In the genomic region with DNA sequence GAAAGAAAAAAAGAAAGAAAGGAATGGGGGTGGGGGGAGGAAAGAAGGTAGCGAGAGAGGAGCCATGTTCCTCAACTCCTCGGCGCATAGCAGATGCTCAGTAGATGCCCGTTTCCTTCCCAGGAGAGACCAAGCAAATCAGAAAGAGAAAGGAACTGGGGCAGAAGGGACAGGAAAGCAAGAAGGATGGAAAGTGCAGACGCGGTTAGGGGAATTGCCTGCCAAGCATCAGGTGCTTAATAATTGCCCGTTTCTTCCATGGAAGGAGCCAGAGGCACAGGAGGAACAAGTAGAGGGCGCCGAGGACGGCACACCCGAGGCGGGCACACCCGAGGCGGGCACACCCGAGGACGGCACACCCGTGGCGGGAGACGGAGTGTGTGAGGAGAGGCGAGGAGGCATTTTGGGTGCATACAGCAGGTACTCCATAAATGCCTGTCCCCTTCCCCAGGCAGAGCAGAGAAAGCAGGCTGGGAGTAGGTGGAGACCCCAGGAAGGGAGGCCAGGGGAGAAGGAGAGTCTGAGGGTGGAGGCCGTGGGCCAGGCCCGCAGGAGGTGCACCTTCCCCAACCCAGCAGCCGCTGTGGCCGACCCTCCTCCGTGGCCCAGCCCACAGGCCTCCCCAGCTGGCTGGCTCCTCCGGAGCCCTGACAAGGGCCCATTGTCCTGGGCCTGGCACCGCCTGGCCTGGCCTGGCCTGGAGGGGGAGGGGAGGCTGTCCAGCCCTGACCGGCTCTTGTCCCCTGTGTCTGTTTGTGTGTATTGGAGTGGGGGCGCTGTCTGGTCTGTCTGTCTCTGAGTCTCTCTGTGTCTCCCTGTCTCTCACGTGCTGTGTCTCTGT, we compare ENCODE assay signal across 13 cellular contexts. TPM values are rescaled to one million over a fixed set of nuclear protein-coding genes. Genes with fewer than 3 reads are reported as not detected.
DNase-seq lines count a peak whose midpoint lies in the region; ATAC-seq and TF ChIP-seq lines count a peak whose summit lies in the region.
"Had no signal": no experiment of that assay in that cellular context is flagged by ENCODE, and none has a peak within 500 bp of the region (broad histone marks: within the 10 kb centered on the region; RNA-seq: fewer than 3 reads in every experiment).

No MANE protein-coding gene starts in this region.

- CTCF ChIA-PET in WTC11 (lab: Charles Lee) = interaction anchor here (0.7 to 1.6 kb wide), 7 partner anchors 10 to 139 kb away, joined by 3 to 8 read pairs (median 5); a partner anchor contains a TSS

- no peak overlapping the region for H2AFZ ChIP-seq in trophoblast cell (ENCODE audit: insufficient read depth, low read length, poor library complexity)

- H3K79me2 ChIP-seq in trophoblast cell (ENCODE audit: control insufficient read depth, insufficient read depth, low read length, poor library complexity) = peaks cover 3% of the 10 kb centered on the region

- no peak overlapping the region for H3K4me3 ChIP-seq in right cardiac atrium (ENCODE audit: low read length)
- H3K4me3 ChIP-seq in trophoblast cell (ENCODE audit: low read depth, low read length) = no peak overlapping the region
- no peak overlapping the region for H3K4me3 ChIP-seq in MG63

- no peak overlapping the region for H3K18ac ChIP-seq in trophoblast cell (ENCODE audit: low read length)

- no peak overlapping the region for H3K14ac ChIP-seq in trophoblast cell (ENCODE audit: low read length)

- H4K91ac ChIP-seq in trophoblast cell (ENCODE audit: low read depth, low read length) = peak overlapping the region; percentile 74

- H3K4ac ChIP-seq in trophoblast cell (ENCODE audit: low read depth, low read length) = no peak overlapping the region

- no peak overlapping the region for H2BK5ac ChIP-seq in trophoblast cell (ENCODE audit: low read depth, low read length, poor library complexity)

- H3K9me3 ChIP-seq in right cardiac atrium (ENCODE audit: control insufficient read depth, low read length) (no peaks in the 10 kb centered on the region), trophoblast cell (ENCODE audit: insufficient read depth, low read depth, low read length) (no peaks in the 10 kb centered on the region), MG63 (no peaks in the 10 kb centered on the region)

- H3K4me1 Mint-ChIP-seq in WTC11 = peaks cover 13% of the 10 kb centered on the region

- peak overlapping the region; percentile 17 for H3K4me2 ChIP-seq in trophoblast cell (ENCODE audit: low read length)

- H2BK12ac ChIP-seq in trophoblast cell (ENCODE audit: low read length) = peak overlapping the region; percentile 0

- H3K27me3 Mint-ChIP-seq in WTC11 (ENCODE audit: low read depth) = peaks cover 57% of the 10 kb centered on the region
- H3K27me3 Mint-ChIP-seq: stimulated activated memory B cell treated with anti-CD40 and anti-IgM and Interleukin-4, amounts not matched to agents 10 μg/mL and 1 μg/mL and 100 μg/mL, for 72 hours had no signal

- 51% methylated on average over 30 of the region's 30 CpGs for WGBS in right cardiac atrium
- WGBS in trophoblast cell (ENCODE audit: extremely low coverage, insufficient coverage, insufficient read length) = no CpG with 5 or more reads among the region's 30 CpGs

- peak overlapping the region; percentile 19 for H2BK120ac ChIP-seq in trophoblast cell (ENCODE audit: insufficient read depth, low read length, poor library complexity)

- peak overlapping the region; percentile 1 for H2AK5ac ChIP-seq in trophoblast cell (ENCODE audit: low read length)

- no peaks in the 10 kb centered on the region for H3K36me3 Mint-ChIP-seq in WTC11

- H3K27me3 ChIP-seq in right cardiac atrium (ENCODE audit: control insufficient read depth, insufficient read depth) = no peaks in the 10 kb centered on the region
- H3K27me3 ChIP-seq in trophoblast cell (ENCODE audit: insufficient read depth, low read length) = no peaks in the 10 kb centered on the region
- H3K27me3 ChIP-seq in MG63 = peaks cover 46% of the 10 kb centered on the region

- TF ChIP-seq CTCF in WTC11 (IDR thresholded peaks at IDR 0.05) = no peak

- in situ Hi-C loops in Caki2 (cut with HindIII; ENCODE audit: low pct_unique_long_range_greater_than_20kb, low sequenced_read_pairs) = no loop called here

- intact Hi-C loops in right cardiac atrium (cut with DNase I) = no loop called here

- H3K27ac Mint-ChIP-seq in WTC11 = no peak overlapping the region
- H3K27ac Mint-ChIP-seq: activated CD8-positive, alpha-beta T cell treated with anti-CD3 and anti-CD28 coated beads, Interleukin-2, amount 10 ng/mL, durations not matched to agents 7 days and 5 days; stimulated activated memory B cell treated with anti-CD40 and anti-IgM and Interleukin-4, amounts not matched to agents 10 μg/mL and 1 μg/mL and 100 μg/mL, for 72 hours had no signal

- H3K4me3 Mint-ChIP-seq in WTC11 = no peak overlapping the region
- H3K4me3 Mint-ChIP-seq: activated CD8-positive, alpha-beta T cell treated with anti-CD3 and anti-CD28 coated beads, Interleukin-2, amount 10 ng/mL, durations not matched to agents 7 days and 5 days; stimulated activated memory B cell treated with anti-CD40 and anti-IgM and Interleukin-4, amounts not matched to agents 10 μg/mL and 1 μg/mL and 100 μg/mL, for 72 hours had no signal

- no peak overlapping the region for H3K23ac ChIP-seq in trophoblast cell (ENCODE audit: low read length)

- no peaks in the 10 kb centered on the region for H3K9me3 Mint-ChIP-seq in WTC11
- H3K9me3 Mint-ChIP-seq: stimulated activated memory B cell treated with anti-CD40 and anti-IgM and Interleukin-4, amounts not matched to agents 10 μg/mL and 1 μg/mL and 100 μg/mL, for 72 hours had no signal

- H3K36me3 ChIP-seq in trophoblast cell (ENCODE audit: control insufficient read depth in 1 of 2, insufficient read depth in 2 of 2, low read length in 2 of 2) (no peaks in the 10 kb centered on the region), MG63 (no peaks in the 10 kb centered on the region)

- H3K9ac ChIP-seq in trophoblast cell (ENCODE audit: low read length) = no peak overlapping the region

- H3K27ac ChIP-seq in right cardiac atrium (ENCODE audit: low read length) (peak overlapping the region; percentile 24), trophoblast cell (ENCODE audit: low read depth, low read length) (no peak overlapping the region)

- DNase-seq in Caki2 (ENCODE audit: low read depth) = peak; percentile 32
- peak; percentile 47 for DNase-seq in WTC11 (ENCODE audit: low spot score)
- DNase-seq in right cardiac atrium = peak; percentile 65 to 91 (median 83)
- DNase-seq in trophoblast cell = no peak
- no peak for DNase-seq in MG63
- DNase-seq: activated CD8-positive, alpha-beta T cell treated with anti-CD3 and anti-CD28 coated beads, Interleukin-2, amount 10 ng/mL, durations not matched to agents 7 days and 5 days; NCI-H2081 treated with DMSO at 0.1 percent for 48 hours had no signal

- no peak overlapping the region for H4K12ac ChIP-seq in trophoblast cell (ENCODE audit: low read depth, low read length)

- H3K4me1 ChIP-seq in right cardiac atrium (ENCODE audit: control insufficient read depth, insufficient read depth, low read length) = peaks cover 5% of the 10 kb centered on the region
- H3K4me1 ChIP-seq in trophoblast cell (ENCODE audit: control insufficient read depth in 1 of 2, insufficient read depth in 2 of 2, low read length in 2 of 2) = peaks cover 20 to 28% of the 10 kb centered on the region in 2 experiments

- H3K79me1 ChIP-seq in trophoblast cell (ENCODE audit: low read length) = peaks cover 20% of the 10 kb centered on the region

- POLR2A ChIA-PET in WTC11 (lab: Charles Lee) = interaction anchor here (1.2 kb wide), 1 partner anchor 15 kb away, joined by 3 read pairs; a partner anchor contains a TSS

- ATAC-seq in WTC11 (peak; percentile 59), right cardiac atrium (peak; percentile 65 to 66), GM21529 (IDR thresholded peaks at IDR 0.05; ENCODE audit: unreplicated experiment) (no peak), HG03196 (IDR thresholded peaks at IDR 0.05; ENCODE audit: unreplicated experiment) (no peak), GM21717 (IDR thresholded peaks at IDR 0.05; ENCODE audit: unreplicated experiment) (no peak)
- ATAC-seq: activated CD8-positive, alpha-beta T cell treated with anti-CD3 and anti-CD28 coated beads, Interleukin-2, amount 10 ng/mL, durations not matched to agents 7 days and 5 days; stimulated activated memory B cell treated with anti-CD40 and anti-IgM and Interleukin-4, amounts not matched to agents 10 μg/mL and 1 μg/mL and 100 μg/mL, for 72 hours had no signal

- H4K8ac ChIP-seq in trophoblast cell (ENCODE audit: low read depth, low read length) = no peak overlapping the region

TF ChIP-seq in WTC11, 78 proteins besides CTCF, POLR2A, EP300 and RAD21:
- TF ChIP-seq MXD4 (CRISPR knock-in tag; IDR thresholded peaks at IDR 0.05; ENCODE audit: borderline replicate concordance) = no peak
- TF ChIP-seq GTF2I (CRISPR knock-in tag; conservative IDR thresholded peaks at IDR 0.05) = 0 out of 2 replicates have a peak, but pooled peaks have one; percentile 12

RNA-seq across cellular contexts. Expression of a gene that starts 14.6 kb away (rescaled TPM):
- 34.4 and 59.0 TPM in 2 replicates for total RNA-seq in Caki2 (2014; rRNA removed; shearing (Covaris generic); ENCODE audit: low replicate concordance)
- total RNA-seq in WTC11 (2021) (4.0 to 4.3 TPM (median 4.0 TPM) in 3 replicates), right cardiac atrium (10 to 100 TPM; 24.2 to 40.5 (median 39.5) TPM)
- polyA plus RNA-seq in right cardiac atrium = 55.2 TPM
- polyA plus RNA-seq in trophoblast cell (2013) = 19.0 and 19.3 TPM in 2 replicates
- total RNA-seq in MG63 (2014; rRNA removed; shearing (Covaris generic); ENCODE audit: low replicate concordance) = 92.8 and 140 TPM in 2 replicates

RNA-seq across cellular contexts. Expression of a gene that starts 17.3 kb away (rescaled TPM):
- total RNA-seq in Caki2 (2014; rRNA removed; shearing (Covaris generic); ENCODE audit: low replicate concordance) = not detected in 2 replicates
- total RNA-seq in WTC11 (2021) (not detected in 3 replicates), right cardiac atrium (not detected)
- not detected for polyA plus RNA-seq in right cardiac atrium
- not detected in 2 replicates for polyA plus RNA-seq in trophoblast cell (2013)
- total RNA-seq in MG63 (2014; rRNA removed; shearing (Covaris generic); ENCODE audit: low replicate concordance) = not detected in 2 replicates
- total RNA-seq: activated CD8-positive, alpha-beta T cell treated with anti-CD3 and anti-CD28 coated beads, Interleukin-2, amount 10 ng/mL, durations not matched to agents 7 days and 5 days; epithelial cell of proximal tubule; kidney epithelial cell had no signal

RNA-seq across cellular contexts. Expression of a gene that starts 19.8 kb away (rescaled TPM):
- 0.43 TPM in 1 of 2 replicates, not detected in the other for total RNA-seq in Caki2 (2014; rRNA removed; shearing (Covaris generic); ENCODE audit: low replicate concordance)
- total RNA-seq in WTC11 (2021) (8.2 to 17.1 TPM (median 15.3 TPM) in 3 replicates), right cardiac atrium (1 to 10 TPM in 3 of 4 donors, under 1 TPM in 1; 0.86 to 2.3 (median 1.9) TPM)
- polyA plus RNA-seq in right cardiac atrium = 3.0 TPM
- polyA plus RNA-seq in trophoblast cell (2013) = 4.8 and 5.4 TPM in 2 replicates
- total RNA-seq in MG63 (2014; rRNA removed; shearing (Covaris generic); ENCODE audit: low replicate concordance) = 1.2 TPM in 1 of 2 replicates, not detected in the other

RNA-seq across cellular contexts. Expression of a gene that starts 20.1 kb away (rescaled TPM):
- 152 and 192 TPM in 2 replicates for total RNA-seq in Caki2 (2014; rRNA removed; shearing (Covaris generic); ENCODE audit: low replicate concordance)
- total RNA-seq in WTC11 (2021) = 114 to 120 TPM (median 114 TPM) in 3 replicates
- total RNA-seq in right cardiac atrium = 100 to 1,000 TPM in 3 of 4 donors, 10 to 100 TPM in 1; 98.5 to 118 (median 104) TPM
- 134 TPM for polyA plus RNA-seq in right cardiac atrium
- 73.1 and 73.6 TPM in 2 replicates for polyA plus RNA-seq in trophoblast cell (2013)
- total RNA-seq in MG63 (2014; rRNA removed; shearing (Covaris generic); ENCODE audit: low replicate concordance) = 98.5 and 127 TPM in 2 replicates

Comparison
In these comparisons a context has a peak if more than half of its experiments do, and no peak if none do; other contexts are left out.
1. DNase-seq: peak in Caki2 (single experiment), WTC11 (single experiment) and right cardiac atrium (3 of 3); none in trophoblast cell (0 of 2) and MG63 (single experiment).
2. ATAC-seq: peak in WTC11 (single experiment) and right cardiac atrium (2 of 2); none in GM21529 (single experiment), HG03196 (single experiment) and GM21717 (single experiment).